In genomic region chr19:3058009-3058820, GRCh38 we compare ENCODE assay signal across 10 cellular contexts. TPM values are rescaled to one million over a fixed set of nuclear protein-coding genes. Genes with fewer than 3 reads are reported as not detected.
DNase-seq lines count a peak whose midpoint lies in the region; ATAC-seq and TF ChIP-seq lines count a peak whose summit lies in the region.
"Had no signal": no experiment of that assay in that cellular context is flagged by ENCODE, and none has a peak within 500 bp of the region (broad histone marks: within the 10 kb centered on the region; RNA-seq: fewer than 3 reads in every experiment).

No MANE protein-coding gene starts in this region.

- H3K4me3 Mint-ChIP-seq in stimulated activated naive CD8-positive, alpha-beta T cell treated with anti-CD3 and anti-CD28 coated beads, Interleukin-15, Interleukin-2, amounts not matched to agents 100 ng/mL and 50 ng/mL, for 24 hours, result no peak overlapping the region
- H3K4me3 Mint-ChIP-seq in central memory CD8-positive, alpha-beta T cell, result peak overlapping the region; percentile 43
- peak overlapping the region; percentile 63 for H3K4me3 Mint-ChIP-seq in nephron progenitor cell

- no peaks in the 10 kb centered on the region for H3K27me3 ChIP-seq in vagina

- H3K4me1 Mint-ChIP-seq in stimulated activated naive CD8-positive, alpha-beta T cell treated with anti-CD3 and anti-CD28 coated beads, Interleukin-15, Interleukin-2, amounts not matched to agents 100 ng/mL and 50 ng/mL, for 24 hours (ENCODE audit: low read depth), result peaks cover 51% of the 10 kb centered on the region
- peaks cover 34% of the 10 kb centered on the region for H3K4me1 Mint-ChIP-seq in central memory CD8-positive, alpha-beta T cell
- H3K4me1 Mint-ChIP-seq in nephron progenitor cell, result peaks cover 45% of the 10 kb centered on the region

- peaks cover 0 to 55% of the 10 kb centered on the region in 2 donors for H3K36me3 ChIP-seq in vagina

- DNase-seq in stimulated activated naive CD8-positive, alpha-beta T cell treated with anti-CD3 and anti-CD28 coated beads, Interleukin-15, Interleukin-2, amounts not matched to agents 100 U/mL and 50 U/mL, for 24 hours, result no peak
- no peak for DNase-seq in central memory CD8-positive, alpha-beta T cell (ENCODE audit: low spot score in 2 of 2)
- DNase-seq in nephron progenitor cell, result no peak
- no peak for DNase-seq in vagina (ENCODE audit: extremely low spot score in 2 of 2)
- DNase-seq in GF-D8 (lab: John Stamatoyannopoulos, UW), result no peak
- no peak for DNase-seq in SKM-1 (lab: John Stamatoyannopoulos, UW; ENCODE audit: unreplicated experiment)
- DNase-seq: NCI-H1694 treated with DMSO at 0.1 percent for 48 hours, RPMI8226 had no signal

- TF ChIP-seq CTCF in nephron progenitor cell (IDR thresholded peaks at IDR 0.05) (no peak), vagina (IDR thresholded peaks at IDR 0.05) (no peak)

- peaks cover 43% of the 10 kb centered on the region for H3K36me3 Mint-ChIP-seq in stimulated activated naive CD8-positive, alpha-beta T cell treated with anti-CD3 and anti-CD28 coated beads, Interleukin-15, Interleukin-2, amounts not matched to agents 100 ng/mL and 50 ng/mL, for 24 hours (ENCODE audit: low read depth)
- peaks cover 54% of the 10 kb centered on the region for H3K36me3 Mint-ChIP-seq in central memory CD8-positive, alpha-beta T cell (ENCODE audit: insufficient read depth)
- H3K36me3 Mint-ChIP-seq in nephron progenitor cell (ENCODE audit: low read depth), result peaks cover 29% of the 10 kb centered on the region

- peak overlapping the region; percentile 65 for H3K27ac Mint-ChIP-seq in stimulated activated naive CD8-positive, alpha-beta T cell treated with anti-CD3 and anti-CD28 coated beads, Interleukin-15, Interleukin-2, amounts not matched to agents 100 ng/mL and 50 ng/mL, for 24 hours
- H3K27ac Mint-ChIP-seq in central memory CD8-positive, alpha-beta T cell (ENCODE audit: low read depth), result peak overlapping the region; percentile 29
- no peak overlapping the region for H3K27ac Mint-ChIP-seq in nephron progenitor cell

- no peak for TF ChIP-seq POLR2A in vagina (IDR thresholded peaks at IDR 0.05)

- H3K9me3 ChIP-seq in vagina, result no peaks in the 10 kb centered on the region

- peak overlapping the region; percentile 76 for H3K27ac ChIP-seq in vagina

- no peaks in the 10 kb centered on the region for H3K9me3 Mint-ChIP-seq in stimulated activated naive CD8-positive, alpha-beta T cell treated with anti-CD3 and anti-CD28 coated beads, Interleukin-15, Interleukin-2, amounts not matched to agents 100 ng/mL and 50 ng/mL, for 24 hours
- no peaks in the 10 kb centered on the region for H3K9me3 Mint-ChIP-seq in central memory CD8-positive, alpha-beta T cell
- no peaks in the 10 kb centered on the region for H3K9me3 Mint-ChIP-seq in nephron progenitor cell

- intact Hi-C loops in vagina (cut with DNase I), result no loop called here

- ATAC-seq in stimulated activated naive CD8-positive, alpha-beta T cell treated with anti-CD3 and anti-CD28 coated beads, Interleukin-15, Interleukin-2, amounts not matched to agents 100 U/mL and 50 U/mL, for 24 hours, result no peak
- no peak for ATAC-seq in central memory CD8-positive, alpha-beta T cell (replicated peaks; ENCODE audit: extremely low read depth, poor library complexity, severe bottlenecking)
- no peak for ATAC-seq in GM19455 (IDR thresholded peaks at IDR 0.05; ENCODE audit: unreplicated experiment)

- H3K4me1 ChIP-seq in vagina, result peaks cover 84% of the 10 kb centered on the region

- H3K27me3 Mint-ChIP-seq in stimulated activated naive CD8-positive, alpha-beta T cell treated with anti-CD3 and anti-CD28 coated beads, Interleukin-15, Interleukin-2, amounts not matched to agents 100 ng/mL and 50 ng/mL, for 24 hours, result no peaks in the 10 kb centered on the region
- no peaks in the 10 kb centered on the region for H3K27me3 Mint-ChIP-seq in central memory CD8-positive, alpha-beta T cell
- peaks cover 73% of the 10 kb centered on the region for H3K27me3 Mint-ChIP-seq in nephron progenitor cell (ENCODE audit: low read depth, poor library complexity)

- H3K4me3 ChIP-seq in vagina, result peak overlapping the region in 1 of 2 donors; percentile 19

RNA-seq across cellular contexts. Expression of gene TLE5, which starts 4.1 kb away (rescaled TPM):
- total RNA-seq in vagina, result 451 TPM

RNA-seq across cellular contexts. Expression of gene TLE2, which starts 29.1 kb away (rescaled TPM):
- 28.2 TPM for total RNA-seq in vagina

RNA-seq across cellular contexts. Expression of gene GNA11, which starts 35.9 kb away (rescaled TPM):
- 33.6 TPM for total RNA-seq in vagina
